28 cellular contexts compared by ENCODE assay signal in genomic region chr12:106962291-106962690, GRCh38.
"Had no signal": no experiment of that assay in that cellular context is flagged by ENCODE, and none has a peak within 500 bp of the region (broad histone marks: within the 10 kb centered on the region; RNA-seq: fewer than 3 reads in every experiment).

No MANE protein-coding gene starts in this region.

- H3K4me3 ChIP-seq: breast epithelium, esophagus muscularis mucosa, pancreas, prostate gland, thoracic aorta, upper lobe of left lung had no signal

- H3K9me3 ChIP-seq: breast epithelium, esophagus muscularis mucosa, pancreas, prostate gland, thoracic aorta, upper lobe of left lung had no signal

- H3K36me3 ChIP-seq: breast epithelium, prostate gland had no signal

- H3K27ac Mint-ChIP-seq: activated CD4-positive, alpha-beta memory T cell treated with anti-CD3 and anti-CD28 coated beads for 36 hours; activated CD4-positive, alpha-beta T cell treated with anti-CD3 and anti-CD28 coated beads, Interleukin-2, amount 10 ng/mL, durations not matched to agents 24 days and 14 days; activated naive CD4-positive, alpha-beta T cell treated with anti-CD3 and anti-CD28 coated beads for 36 hours; activated naive CD8-positive, alpha-beta T cell treated with anti-CD3 and anti-CD28 coated beads, Interleukin-2, amount 10 ng/mL, durations not matched to agents 7 days and 5 days; activated T-helper 1 cell treated with anti-CD3 and anti-CD28 coated beads, Interleukin-12 subunit alpha, Interleukin-12 subunit beta, Interleukin-2, Interleukin-4 antibody, amounts not matched to agents 30 ng/mL and 10 ng/mL and 1 ng/mL, durations not matched to agents 14 hours and 24 hours and 36 hours had no signal

- H3K4me3 Mint-ChIP-seq: activated CD4-positive, alpha-beta memory T cell treated with anti-CD3 and anti-CD28 coated beads for 36 hours; activated CD4-positive, alpha-beta T cell treated with anti-CD3 and anti-CD28 coated beads, Interleukin-2, amount 10 ng/mL, durations not matched to agents 24 days and 14 days; activated naive CD4-positive, alpha-beta T cell treated with anti-CD3 and anti-CD28 coated beads for 36 hours; activated naive CD8-positive, alpha-beta T cell treated with anti-CD3 and anti-CD28 coated beads, Interleukin-2, amount 10 ng/mL, durations not matched to agents 7 days and 5 days; activated T-helper 1 cell treated with anti-CD3 and anti-CD28 coated beads, Interleukin-12 subunit alpha, Interleukin-12 subunit beta, Interleukin-2, Interleukin-4 antibody, amounts not matched to agents 30 ng/mL and 10 ng/mL and 1 ng/mL, durations not matched to agents 14 hours and 24 hours and 36 hours; central memory CD8-positive, alpha-beta T cell; neural crest cell had no signal

- H3K4me1 ChIP-seq: prostate gland had no signal

- H3K27me3 Mint-ChIP-seq: activated CD4-positive, alpha-beta memory T cell treated with anti-CD3 and anti-CD28 coated beads for 36 hours; activated CD4-positive, alpha-beta T cell treated with anti-CD3 and anti-CD28 coated beads, Interleukin-2, amount 10 ng/mL, durations not matched to agents 24 days and 14 days; activated naive CD8-positive, alpha-beta T cell treated with anti-CD3 and anti-CD28 coated beads, Interleukin-2, amount 10 ng/mL, durations not matched to agents 7 days and 5 days; central memory CD8-positive, alpha-beta T cell; naive thymus-derived CD4-positive, alpha-beta T cell had no signal

- H3K9me3 Mint-ChIP-seq: activated CD4-positive, alpha-beta memory T cell treated with anti-CD3 and anti-CD28 coated beads for 36 hours; activated CD4-positive, alpha-beta T cell treated with anti-CD3 and anti-CD28 coated beads, Interleukin-2, amount 10 ng/mL, durations not matched to agents 24 days and 14 days; activated naive CD4-positive, alpha-beta T cell treated with anti-CD3 and anti-CD28 coated beads for 36 hours; activated naive CD8-positive, alpha-beta T cell treated with anti-CD3 and anti-CD28 coated beads, Interleukin-2, amount 10 ng/mL, durations not matched to agents 7 days and 5 days; activated T-helper 1 cell treated with anti-CD3 and anti-CD28 coated beads, Interleukin-12 subunit alpha, Interleukin-12 subunit beta, Interleukin-2, Interleukin-4 antibody, amounts not matched to agents 30 ng/mL and 10 ng/mL and 1 ng/mL, durations not matched to agents 14 hours and 24 hours and 36 hours; central memory CD8-positive, alpha-beta T cell; naive thymus-derived CD4-positive, alpha-beta T cell; neural crest cell had no signal

- H3K27ac ChIP-seq: breast epithelium, esophagus muscularis mucosa, pancreas, prostate gland, thoracic aorta, upper lobe of left lung had no signal

- H3K27me3 ChIP-seq: breast epithelium, esophagus muscularis mucosa, pancreas, upper lobe of left lung had no signal

- ATAC-seq: left ventricle myocardium superior; naive thymus-derived CD4-positive, alpha-beta T cell; pancreas; stimulated activated naive CD8-positive, alpha-beta T cell treated with anti-CD3 and anti-CD28 coated beads, Interleukin-15, Interleukin-2, amounts not matched to agents 100 U/mL and 50 U/mL, for 24 hours had no signal

- DNase-seq: activated CD4-positive, alpha-beta memory T cell treated with anti-CD3 and anti-CD28 coated beads for 36 hours; activated CD4-positive, alpha-beta T cell treated with anti-CD3 and anti-CD28 coated beads, Interleukin-2, amount 10 ng/mL, durations not matched to agents 24 days and 14 days; activated CD4-positive, CD25-positive, alpha-beta regulatory T cell treated with anti-CD3 and anti-CD28 coated beads, Interleukin-2, amount 50 U/mL, for 72 hours; activated CD8-positive, alpha-beta memory T cell treated with anti-CD3 and anti-CD28 coated beads, Interleukin-2, amount 50 U/mL, for 4 hours; activated effector memory CD4-positive, alpha-beta T cell treated with anti-CD3 and anti-CD28 coated beads, Interleukin-2, amount 50 U/mL, for 16 hours; activated naive CD4-positive, alpha-beta T cell treated with anti-CD3 and anti-CD28 coated beads for 36 hours; activated naive CD8-positive, alpha-beta T cell treated with anti-CD3 and anti-CD28 coated beads, Interleukin-2, amount 10 ng/mL, durations not matched to agents 7 days and 5 days; activated T-cell treated with anti-CD3 and anti-CD28 coated beads, Interleukin-2, amount 50 U/mL, for 1 hour; amygdala; dermis blood vessel endothelial cell; effector CD4-positive, alpha-beta T cell; foreskin melanocyte; left ventricle myocardium superior; midbrain; naive thymus-derived CD4-positive, alpha-beta T cell; nucleus accumbens; pancreas; stimulated activated CD4-positive, alpha-beta T cell treated with anti-CD3 and anti-CD28 coated beads, Interleukin-2, amount 100 ng/mL, for 48 hours; stimulated activated naive CD8-positive, alpha-beta T cell treated with anti-CD3 and anti-CD28 coated beads, Interleukin-15, Interleukin-2, amounts not matched to agents 100 U/mL and 50 U/mL, for 24 hours; T-helper 2 cell; upper lobe of left lung had no signal
